ENCODE assay signal across 9 cellular contexts in the genomic region with DNA sequence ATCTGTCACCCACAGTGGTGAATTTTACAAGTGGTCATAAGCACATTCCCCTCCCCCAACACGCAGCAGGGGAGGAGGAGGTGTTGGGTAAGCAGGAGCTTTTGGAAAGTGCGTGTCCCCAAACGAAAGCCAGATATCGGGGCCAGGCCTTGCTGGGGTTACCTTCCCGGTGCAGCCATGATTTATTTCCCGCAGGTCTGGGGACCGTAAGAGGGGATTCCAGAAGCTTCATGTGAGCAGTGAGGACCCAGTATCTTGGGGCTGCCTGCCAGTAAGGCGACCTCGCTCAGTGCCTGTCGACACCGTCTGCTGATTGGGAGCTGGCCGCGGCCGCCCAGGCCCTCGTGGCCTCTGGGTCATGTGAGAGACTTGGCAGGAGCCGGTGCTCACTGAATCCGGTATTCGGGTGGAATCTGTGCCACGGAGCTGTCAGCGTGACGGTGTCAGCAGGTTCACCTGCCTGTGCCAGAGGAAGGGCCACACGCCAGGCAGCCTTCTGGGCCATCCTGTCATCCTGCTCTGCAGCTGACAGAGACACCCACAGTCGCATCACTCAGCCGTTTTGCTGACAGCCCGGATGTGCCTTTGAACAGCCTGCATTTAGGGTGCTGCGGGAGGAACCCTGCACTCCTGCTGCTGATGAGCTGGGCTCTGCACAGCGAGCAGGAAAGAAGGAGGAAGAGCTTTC. TPM values are rescaled to one million over a fixed set of nuclear protein-coding genes. Genes with fewer than 3 reads are reported as not detected.
DNase-seq lines count a peak whose midpoint lies in the region; ATAC-seq, FAIRE-seq and TF ChIP-seq lines count a peak whose summit lies in the region.
"Had no signal": no experiment of that assay in that cellular context is flagged by ENCODE, and none has a peak within 500 bp of the region (broad histone marks: within the 10 kb centered on the region; RNA-seq: fewer than 3 reads in every experiment).

No MANE protein-coding gene starts in this region.

- no peaks in the 10 kb centered on the region for H3K27me3 Mint-ChIP-seq in memory B cell

- 0 out of 2 replicates have a peak overlapping the region, but pooled peaks have one; percentile 54 for H2BK15ac ChIP-seq in H1 (ENCODE audit: low read length)

- peak overlapping the region; percentile 14; the same call in 1 of the 2 replicates for H2BK12ac ChIP-seq in H1 (ENCODE audit: low read depth, low read length)

- peaks cover 0 to 6% (median 5%) of the 10 kb centered on the region in 4 experiments; a peak in 5 of 7 replicates for H3K4me1 ChIP-seq in H1 (replicated peaks in 1 of 4; ENCODE audit: control insufficient read depth in 3 of 4, insufficient read depth in 4 of 4, low read length in 3 of 4)
- H3K4me1 ChIP-seq in stomach smooth muscle (ENCODE audit: control insufficient read depth, insufficient read depth, low read length) = peaks cover 9% of the 10 kb centered on the region

- H3K14ac ChIP-seq in H1 (ENCODE audit: insufficient read length) = no peak overlapping the region

- no peaks in the 10 kb centered on the region for H3K79me1 ChIP-seq in H1 (ENCODE audit: low read depth, low read length)

- no peak overlapping the region for H4K91ac ChIP-seq in H1 (replicated peaks; ENCODE audit: insufficient read length, low read length)

- no peak overlapping the region for H3K18ac ChIP-seq in H1 (ENCODE audit: extremely low read depth, low read length)

- H3K4me2 ChIP-seq in H1 (ENCODE audit: insufficient read depth in 1 of 2, low read depth in 2 of 2, low read length in 2 of 2) = peak overlapping the region; percentile 7 to 12; a peak in 3 of 4 replicates

- no peak for FAIRE-seq in H1 (lab: Jason Lieb, UNC)
- FAIRE-seq: colon had no signal

- WGBS in H1 (ENCODE audit: extremely low coverage in 1 of 2, insufficient coverage in 1 of 2, insufficient read length in 1 of 2, insufficient replicate concordance in 2 of 2, low coverage in 1 of 2, low lambda C conversion rate in 2 of 2, missing lambda C conversion rate in 1 of 2), 2 experiments = 81% methylated on average over 27 of the region's 27 CpGs; no CpG with 5 or more reads in 1 of the 2 experiments

- no peak for TF ChIP-seq CTCF in H1 (IDR thresholded peaks at IDR 0.05; ENCODE audit: control extremely low read depth in 1 of 3, insufficient read depth in 1 of 3, low read depth in 1 of 3, low read length in 3 of 3)

- H3K4ac ChIP-seq in H1 (replicated peaks; ENCODE audit: insufficient read length, low read depth, low read length) = no peak overlapping the region

- no peaks in the 10 kb centered on the region for H3K79me2 ChIP-seq in H1 (ENCODE audit: control insufficient read depth in 1 of 2, insufficient read depth in 2 of 2, low read length in 2 of 2)

- H3K23ac ChIP-seq in H1 (ENCODE audit: insufficient read length) = no peak overlapping the region

- no peaks in the 10 kb centered on the region for H3K23me2 ChIP-seq in H1 (ENCODE audit: low read depth, low read length)

- H4K8ac ChIP-seq in H1 (ENCODE audit: extremely low read depth, insufficient read depth, low read length) = peak overlapping the region; percentile 77

- TF ChIP-seq POLR2A in H1 (IDR thresholded peaks at IDR 0.05; ENCODE audit: control extremely low read depth in 1 of 2, low read depth in 2 of 2, low read length in 2 of 2) = no peak

- H3K9me3 Mint-ChIP-seq in memory B cell = no peaks in the 10 kb centered on the region

- no peak overlapping the region for H2AK5ac ChIP-seq in H1 (ENCODE audit: low read depth, low read length)

- no peak for TF ChIP-seq RAD21 in H1 (IDR thresholded peaks at IDR 0.05 in 1 of 2, conservative IDR thresholded peaks at IDR 0.05 in 1 of 2; ENCODE audit: low read depth in 2 of 2, low read length in 2 of 2)

- TF ChIP-seq EP300 in H1 (IDR thresholded peaks at IDR 0.05; ENCODE audit: borderline replicate concordance in 1 of 2, low read depth in 2 of 2, low read length in 2 of 2) = no peak

- ATAC-seq in HG02981 (IDR thresholded peaks at IDR 0.05; ENCODE audit: unreplicated experiment) = peak; percentile 48
- peak; percentile 78 for ATAC-seq in memory B cell (ENCODE audit: low read depth)
- no peak for ATAC-seq in HG02763 (IDR thresholded peaks at IDR 0.05; ENCODE audit: unreplicated experiment)

- no peaks in the 10 kb centered on the region for H3K36me3 Mint-ChIP-seq in memory B cell

- H3K27ac ChIP-seq in H1 (ENCODE audit: low read depth, low read length) (no peak overlapping the region), stomach smooth muscle (ENCODE audit: low read length) (peak overlapping the region; percentile 41)

- H3K4me3 Mint-ChIP-seq in memory B cell = peak overlapping the region; percentile 30

- H2BK120ac ChIP-seq in H1 (replicated peaks; ENCODE audit: low read depth, low read length) = no peak overlapping the region

- peaks cover 7% of the 10 kb centered on the region for H3K4me1 Mint-ChIP-seq in memory B cell

- H3K9ac ChIP-seq in H1 (replicated peaks in 1 of 4; ENCODE audit: extremely low read depth in 1 of 4, low read depth in 3 of 4, low read length in 3 of 4) (no peak overlapping the region), stomach smooth muscle (ENCODE audit: low read length in 2 of 2) (peak overlapping the region; percentile 59 to 72)

- H3K27me3 ChIP-seq in H1 (replicated peaks in 1 of 4; ENCODE audit: control insufficient read depth in 3 of 4, extremely low read depth in 1 of 4, insufficient read depth in 3 of 4, low read length in 3 of 4) = no peaks in the 10 kb centered on the region; a peak in 2 of 7 replicates
- no peaks in the 10 kb centered on the region for H3K27me3 ChIP-seq in stomach smooth muscle (ENCODE audit: control insufficient read depth in 1 of 2, insufficient read depth in 2 of 2, low read length in 2 of 2)

- CTCF ChIA-PET in H1 (lab: Charles Lee; ENCODE audit: partially characterized antibody) = interaction anchor here (0.9 to 3.0 kb wide), 9 partner anchors 9 to 752 kb away, joined by 3 to 21 read pairs (median 4); no protein-coding TSS in a partner anchor

- H3K4me3 ChIP-seq in H1 (ENCODE audit: extremely low read depth in 1 of 4, insufficient read depth in 2 of 4, low read depth in 3 of 4, low read length in 4 of 4) (no peak overlapping the region), stomach smooth muscle (ENCODE audit: low read length in 2 of 2) (peak overlapping the region; percentile 60 to 76)

- H4K20me1 ChIP-seq in H1 (replicated peaks in 1 of 2; ENCODE audit: control insufficient read depth in 1 of 2, insufficient read depth in 2 of 2, low read length in 2 of 2) = no peaks in the 10 kb centered on the region

- no peak overlapping the region for H3K56ac ChIP-seq in H1 (replicated peaks; ENCODE audit: insufficient read length, low read depth, low read length)

- H3K36me3 ChIP-seq in H1 (ENCODE audit: control insufficient read depth in 2 of 4, insufficient read depth in 4 of 4, low read length in 3 of 4) = no peaks in the 10 kb centered on the region
- no peaks in the 10 kb centered on the region for H3K36me3 ChIP-seq in stomach smooth muscle (ENCODE audit: control insufficient read depth in 2 of 2, insufficient read depth in 2 of 2, low read length in 2 of 2)

- no peak overlapping the region for H3K27ac Mint-ChIP-seq in memory B cell

- H2BK20ac ChIP-seq in H1 (ENCODE audit: low read length) = no peak overlapping the region

- no peak overlapping the region for H4K5ac ChIP-seq in H1 (ENCODE audit: insufficient read length, low read depth, low read length)

- H2BK5ac ChIP-seq in H1 (ENCODE audit: low read depth, low read length) = no peak overlapping the region

- H3K9me3 ChIP-seq in H1 (ENCODE audit: insufficient read depth in 2 of 2, low read depth in 1 of 2, low read length in 1 of 2) (no peaks in the 10 kb centered on the region), stomach smooth muscle (ENCODE audit: control insufficient read depth in 2 of 2, low read length in 2 of 2) (no peaks in the 10 kb centered on the region)

- DNase-seq in CD1c-positive myeloid dendritic cell (ENCODE audit: extremely low spot score) (peak; percentile 32), H1 (ENCODE audit: low read depth in 1 of 2, low spot score in 2 of 2) (peak in 1 of 2 experiments; percentile 67), memory B cell (ENCODE audit: low spot score in 2 of 2) (no peak), NCI-H128 (lab: John Stamatoyannopoulos, UW; ENCODE audit: unreplicated experiment) (no peak)
- peak; percentile 60 for DNase-seq in activated CD4-positive, alpha-beta T cell treated with anti-CD3 and anti-CD28 coated beads for 48 hours

- POLR2A ChIA-PET in H1 (lab: Charles Lee; ENCODE audit: partially characterized antibody) = interaction anchor here (0.9 kb wide), 1 partner anchor 647 kb away, joined by 3 read pairs; no protein-coding TSS in a partner anchor

- H2AFZ ChIP-seq in H1 (ENCODE audit: low read length) = peak overlapping the region; percentile 14; the same call in 1 of the 2 replicates

TF ChIP-seq in H1, 55 proteins besides CTCF, POLR2A, EP300 and RAD21 (continues in another document):
- TF ChIP-seq, protein P1, sequence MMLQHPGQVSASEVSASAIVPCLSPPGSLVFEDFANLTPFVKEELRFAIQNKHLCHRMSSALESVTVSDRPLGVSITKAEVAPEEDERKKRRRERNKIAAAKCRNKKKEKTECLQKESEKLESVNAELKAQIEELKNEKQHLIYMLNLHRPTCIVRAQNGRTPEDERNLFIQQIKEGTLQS (IDR thresholded peaks at IDR 0.05; ENCODE audit: insufficient read depth, low read depth, low read length) = no peak
- no peak for TF ChIP-seq TAF1 (IDR thresholded peaks at IDR 0.05; ENCODE audit: low read depth, low read length)

RNA-seq across cellular contexts. Expression of a gene that starts 37.3 kb away (rescaled TPM):
- total RNA-seq in H1 (2021; fragmentation: NEBNext Ultra II Directional; extraction: Animal tissue kit (Norgen Biotek cat#: 25700)) = 155 and 163 TPM in 2 replicates
- polyA plus RNA-seq in H1 (2011; rRNA removed) = 315 and 379 TPM in 2 replicates
- polyA plus RNA-seq in H1 (2011; cell fraction: cytosol; rRNA removed) = 222 TPM
- 109 TPM for polyA plus RNA-seq in H1 (2011; cell fraction: nucleus; rRNA removed)
- 179 to 259 TPM (median 234 TPM) in 4 replicates for polyA plus RNA-seq in H1 (2012, experiment 1 of 2)
- 527 TPM for polyA plus RNA-seq in H1 (2012, experiment 2 of 2)
- 451 TPM for polyA plus RNA-seq in H1 (2013, experiment 1 of 2)
- polyA plus RNA-seq in H1 (2013, experiment 2 of 2) = 470 TPM
- polyA minus RNA-seq in H1 (2011; rRNA and poly(A)+ RNA removed) = 37.0 and 38.5 TPM in 2 replicates
- 32.5 TPM for polyA minus RNA-seq in H1 (2011; cell fraction: cytosol; rRNA and poly(A)+ RNA removed)
- 37.5 TPM for polyA minus RNA-seq in H1 (2011; cell fraction: nucleus; rRNA and poly(A)+ RNA removed)

RNA-seq across cellular contexts. Expression of a gene that starts 37.6 kb away (rescaled TPM):
- total RNA-seq in H1 (2021; fragmentation: NEBNext Ultra II Directional; extraction: Animal tissue kit (Norgen Biotek cat#: 25700)) = 27.8 and 30.7 TPM in 2 replicates
- 26.7 and 27.1 TPM in 2 replicates for polyA plus RNA-seq in H1 (2011; rRNA removed)
- 27.7 TPM for polyA plus RNA-seq in H1 (2011; cell fraction: cytosol; rRNA removed)
- 17.0 TPM for polyA plus RNA-seq in H1 (2011; cell fraction: nucleus; rRNA removed)
- 19.3 to 23.1 TPM (median 21.7 TPM) in 4 replicates for polyA plus RNA-seq in H1 (2012, experiment 1 of 2)
- polyA plus RNA-seq in H1 (2012, experiment 2 of 2) = 13.0 TPM
- 41.1 TPM for polyA plus RNA-seq in H1 (2013, experiment 1 of 2)
- polyA plus RNA-seq in H1 (2013, experiment 2 of 2) = 52.8 TPM
- 25.5 and 30.1 TPM in 2 replicates for polyA minus RNA-seq in H1 (2011; rRNA and poly(A)+ RNA removed)
- polyA minus RNA-seq in H1 (2011; cell fraction: cytosol; rRNA and poly(A)+ RNA removed) = 14.7 TPM
- polyA minus RNA-seq in H1 (2011; cell fraction: nucleus; rRNA and poly(A)+ RNA removed) = 22.0 TPM

Comparison
In these comparisons a context has a peak if more than half of its experiments do, and no peak if none do; other contexts are left out.
1. DNase-seq: peak in CD1c-positive myeloid dendritic cell (single experiment) and activated CD4-positive, alpha-beta T cell treated with anti-CD3 and anti-CD28 coated beads for 48 hours (single experiment); none in memory B cell (0 of 2) and NCI-H128 (single experiment).
2. H3K4me3 ChIP-seq: peak in stomach smooth muscle (2 of 2); none in H1 (0 of 4).
3. H3K9ac ChIP-seq: peak in stomach smooth muscle (2 of 2); none in H1 (0 of 4).